8 cellular contexts compared by ENCODE assay signal in genomic region chr22:30266445-30267381, GRCh38. TPM values are rescaled to one million over a fixed set of nuclear protein-coding genes. Genes with fewer than 3 reads are reported as not detected.
A peak's percentile ranks its signal among the peaks of the same experiment; 100 is the strongest.
DNase-seq lines count a peak whose midpoint lies in the region; ATAC-seq and TF ChIP-seq lines count a peak whose summit lies in the region.

Gene OSM, minus strand, starts transcription at chr22:30266851. Its CDS starts 52 bp downstream, at chr22:30266799.

- H4K20me1 ChIP-seq in PC-9 (ENCODE audit: insufficient read depth): no peaks in the 10 kb centered on the region

- DNase-seq in GDM1 (lab: John Stamatoyannopoulos, UW) (peak; percentile 89), NOMO-1 (lab: John Stamatoyannopoulos, UW; ENCODE audit: unreplicated experiment in 2 of 2) (peak; percentile 83 to 85), lung (ENCODE audit: low spot score) (peak; percentile 69), NCI-H446 treated with DMSO at 0.1 percent for 48 hours (lab: John Stamatoyannopoulos, UW) (no peak), PC-9 (no peak), mesothelial cell of epicardium (ENCODE audit: low spot score in 2 of 2, unreplicated experiment in 2 of 2) (no peak)
- DNase-seq in activated T-helper 9 cell treated with anti-CD3 and anti-CD28 coated beads, Interleukin-2, amount 50 U/mL, for 16 hours (ENCODE audit: low read depth): peak; percentile 46
- peak; percentile 71 to 91 for DNase-seq in stimulated activated naive CD8-positive, alpha-beta T cell treated with anti-CD3 and anti-CD28 coated beads, Interleukin-15, amount 100 ng/mL, for 72 hours

- peaks cover 15% of the 10 kb centered on the region; the same call in 1 of the 2 replicates for H3F3A ChIP-seq in PC-9 (ENCODE audit: insufficient read depth, low read depth)

- intact Hi-C loops in PC-9 (cut with micrococcal nuclease; ENCODE audit: unreplicated experiment): loop anchor here (10.0 kb wide), 1 partner anchor 338 kb away; the partner anchor contains the start of gene TCN2

- H3K79me2 ChIP-seq in PC-9 (ENCODE audit: low read depth): no peaks in the 10 kb centered on the region

- H3K27ac ChIP-seq in lung (ENCODE audit: low read depth in 1 of 2, low read length in 1 of 2) (peak within 1 kb of the TSS in 1 of 2 donors; percentile 76), PC-9 (no peak within 1 kb of the TSS)

- peak within 1 kb of the TSS; percentile 85 to 100 for H3K4me3 Mint-ChIP-seq in stimulated activated naive CD8-positive, alpha-beta T cell treated with anti-CD3 and anti-CD28 coated beads, Interleukin-15, amount 100 ng/mL, for 72 hours
- H3K4me3 Mint-ChIP-seq in mesothelial cell of epicardium: no peak within 1 kb of the TSS

- H3K27ac Mint-ChIP-seq in stimulated activated naive CD8-positive, alpha-beta T cell treated with anti-CD3 and anti-CD28 coated beads, Interleukin-15, amount 100 ng/mL, for 72 hours: peak within 1 kb of the TSS; percentile 97 to 98
- H3K27ac Mint-ChIP-seq in mesothelial cell of epicardium: no peak within 1 kb of the TSS

- no peaks in the 10 kb centered on the region for H3K9me3 Mint-ChIP-seq in stimulated activated naive CD8-positive, alpha-beta T cell treated with anti-CD3 and anti-CD28 coated beads, Interleukin-15, amount 100 ng/mL, for 72 hours
- H3K9me3 Mint-ChIP-seq in mesothelial cell of epicardium: no peaks in the 10 kb centered on the region

- TF ChIP-seq CTCF in lung (IDR thresholded peaks at IDR 0.05; ENCODE audit: control extremely low read depth, extremely low read depth) (no peak), PC-9 (conservative IDR thresholded peaks at IDR 0.05) (no peak), mesothelial cell of epicardium (IDR thresholded peaks at IDR 0.05; ENCODE audit: unreplicated experiment) (no peak)

- H3K9me3 ChIP-seq in lung (ENCODE audit: control insufficient read depth in 2 of 2, insufficient read depth in 1 of 2, low read length in 1 of 2): no peaks in the 10 kb centered on the region
- no peaks in the 10 kb centered on the region for H3K9me3 ChIP-seq in PC-9 (ENCODE audit: insufficient read depth, low read depth)

- H3K36me3 Mint-ChIP-seq in mesothelial cell of epicardium: no peaks in the 10 kb centered on the region

- H3K27me3 ChIP-seq in lung (ENCODE audit: control insufficient read depth, insufficient read depth) (no peaks in the 10 kb centered on the region), PC-9 (ENCODE audit: insufficient read depth, low read depth) (no peaks in the 10 kb centered on the region)

- no TSS peak for BruUV-seq in PC-9 (replicated peaks; lab: Mats Ljungman, UMichigan)

- no peak within 1 kb of the TSS for H3K4me3 ChIP-seq in lung
- no peak within 1 kb of the TSS for H3K4me3 ChIP-seq in PC-9

- no peak within 1 kb of the TSS for H3K4me2 ChIP-seq in PC-9

- peaks cover 88% of the 10 kb centered on the region for H3K4me1 Mint-ChIP-seq in stimulated activated naive CD8-positive, alpha-beta T cell treated with anti-CD3 and anti-CD28 coated beads, Interleukin-15, amount 100 ng/mL, for 72 hours
- H3K4me1 Mint-ChIP-seq in mesothelial cell of epicardium: no peaks in the 10 kb centered on the region

- peak; percentile 6 for ATAC-seq in lung (ENCODE audit: insufficient read depth, low FRiP score)
- peak; percentile 66 for ATAC-seq in stimulated activated naive CD8-positive, alpha-beta T cell treated with anti-CD3 and anti-CD28 coated beads, Interleukin-15, amount 100 ng/mL, for 72 hours

- no peaks in the 10 kb centered on the region for H3K9me2 ChIP-seq in PC-9 (ENCODE audit: insufficient read depth)

- WGBS in lung, 2 donors: 28 to 52% methylated on average over 35 of the region's 35 CpGs

- peaks cover 0 to 2% of the 10 kb centered on the region in 2 donors for H3K4me1 ChIP-seq in lung (ENCODE audit: control insufficient read depth in 2 of 2, insufficient read depth in 2 of 2, low read length in 2 of 2)
- H3K4me1 ChIP-seq in PC-9 (replicated peaks; ENCODE audit: insufficient read depth): peaks cover 18% of the 10 kb centered on the region

- H2AFZ ChIP-seq in PC-9: no peak within 1 kb of the TSS

- CTCF ChIA-PET in PC-9 (lab: Charles Lee): no interaction called here

- H3K36me3 ChIP-seq in lung (ENCODE audit: control insufficient read depth in 2 of 2, insufficient read depth in 2 of 2, low read length in 2 of 2) (no peaks in the 10 kb centered on the region), PC-9 (ENCODE audit: low read depth) (no peaks in the 10 kb centered on the region)

- POLR2A ChIA-PET in PC-9 (lab: Charles Lee; ENCODE audit: unreplicated experiment): no interaction called here

- H3K27me3 Mint-ChIP-seq in stimulated activated naive CD8-positive, alpha-beta T cell treated with anti-CD3 and anti-CD28 coated beads, Interleukin-15, amount 100 ng/mL, for 72 hours: no peaks in the 10 kb centered on the region
- peaks cover 6% of the 10 kb centered on the region for H3K27me3 Mint-ChIP-seq in mesothelial cell of epicardium (ENCODE audit: low read depth)

RNA-seq across cellular contexts. Expression of gene OSM, which starts in this region (rescaled TPM):
- total RNA-seq in lung (1 to 10 TPM; 1.8 to 3.3 TPM), PC-9 (2021) (not detected in 2 replicates), mesothelial cell of epicardium (not detected in 3 replicates)
- 10 to 100 TPM in 1 of 2 donors, under 1 TPM in 1; 0.57 to 33.2 TPM for polyA plus RNA-seq in lung

Comparison
In these comparisons a context has a peak if more than half of its experiments do, and no peak if none do; other contexts are left out.
1. DNase-seq: peak in GDM1 (single experiment), NOMO-1 (2 of 2), activated T-helper 9 cell treated with anti-CD3 and anti-CD28 coated beads, Interleukin-2, amount 50 U/mL, for 16 hours (single experiment), lung (single experiment) and stimulated activated naive CD8-positive, alpha-beta T cell treated with anti-CD3 and anti-CD28 coated beads, Interleukin-15, amount 100 ng/mL, for 72 hours (2 of 2); none in NCI-H446 treated with DMSO at 0.1 percent for 48 hours (single experiment), PC-9 (0 of 2) and mesothelial cell of epicardium (0 of 2).